8 cellular contexts compared by ENCODE assay signal in genomic region chr1:145997156-145998023, GRCh38. TPM values are rescaled to one million over a fixed set of nuclear protein-coding genes. Genes with fewer than 3 reads are reported as not detected.
A peak's percentile ranks its signal among the peaks of the same experiment; 100 is the strongest.
DNase-seq lines count a peak whose midpoint lies in the region; ATAC-seq and TF ChIP-seq lines count a peak whose summit lies in the region.

No MANE protein-coding gene starts in this region.

- intact Hi-C loops in spleen (cut with DNase I; ENCODE audit: low total_unique reads), result no loop called here

- H3K9me3 ChIP-seq in spleen, result no peaks in the 10 kb centered on the region

- H3K4me1 ChIP-seq in spleen, result peaks cover 19 to 72% (median 47%) of the 10 kb centered on the region in 6 donors

- peaks cover 21 to 35% (median 31%) of the 10 kb centered on the region in 6 donors for H3K36me3 ChIP-seq in spleen

- H3K4me1 Mint-ChIP-seq in activated naive CD8-positive, alpha-beta T cell treated with anti-CD3 and anti-CD28 coated beads for 36 hours, result peaks cover 66% of the 10 kb centered on the region

- TF ChIP-seq CTCF in spleen (IDR thresholded peaks at IDR 0.05 in 8 of 11, conservative IDR thresholded peaks at IDR 0.05 in 3 of 11), result no peak

- TF ChIP-seq POLR2A in spleen (IDR thresholded peaks at IDR 0.05), result peak; percentile 1 to 63 (median 45)

- WGBS in spleen, 5 donors, result 2 to 7% (median 5%) methylated on average over 13 of the region's 13 CpGs

- DNase-seq in RPMI8226, result peak; percentile 69
- peak; percentile 56 for DNase-seq in activated naive CD8-positive, alpha-beta T cell treated with anti-CD3 and anti-CD28 coated beads for 36 hours
- peak; percentile 93 for DNase-seq in spleen
- no peak for DNase-seq in cerebellum (ENCODE audit: low spot score)

- no peaks in the 10 kb centered on the region for H3K27me3 ChIP-seq in spleen (replicated peaks in 1 of 7)

- peak; percentile 40 for ATAC-seq in GM18498 (IDR thresholded peaks at IDR 0.05; ENCODE audit: unreplicated experiment)
- ATAC-seq in HG02885 (IDR thresholded peaks at IDR 0.05; ENCODE audit: poor library complexity, unreplicated experiment), result peak; percentile 41
- no peak for ATAC-seq in HG02852 (IDR thresholded peaks at IDR 0.05; ENCODE audit: unreplicated experiment)

- H3K4me3 ChIP-seq in iPS-11a (ENCODE audit: low read depth, low read length) (peak overlapping the region; percentile 41), spleen (peak overlapping the region; percentile 43 to 100 (median 92))

- peak overlapping the region; percentile 93 to 100 (median 99) for H3K27ac ChIP-seq in spleen

- H3K36me3 Mint-ChIP-seq in activated naive CD8-positive, alpha-beta T cell treated with anti-CD3 and anti-CD28 coated beads for 36 hours, result peaks cover 41% of the 10 kb centered on the region

- no peaks in the 10 kb centered on the region for H3K27me3 Mint-ChIP-seq in activated naive CD8-positive, alpha-beta T cell treated with anti-CD3 and anti-CD28 coated beads for 36 hours

- peak overlapping the region; percentile 99 for H3K27ac Mint-ChIP-seq in activated naive CD8-positive, alpha-beta T cell treated with anti-CD3 and anti-CD28 coated beads for 36 hours

- peak overlapping the region; percentile 95 for H3K4me3 Mint-ChIP-seq in activated naive CD8-positive, alpha-beta T cell treated with anti-CD3 and anti-CD28 coated beads for 36 hours

- H3K9me3 Mint-ChIP-seq in activated naive CD8-positive, alpha-beta T cell treated with anti-CD3 and anti-CD28 coated beads for 36 hours, result no peaks in the 10 kb centered on the region

RNA-seq across cellular contexts. Expression of gene TXNIP, which starts 1.0 kb away (rescaled TPM):
- 100 to 1,000 TPM; 228 to 231 TPM for total RNA-seq in activated naive CD8-positive, alpha-beta T cell treated with anti-CD3 and anti-CD28 coated beads for 36 hours
- total RNA-seq in spleen (1,000 to 10,000 TPM in 5 of 7 donors, 100 to 1,000 TPM in 2; 622 to 2,368 (median 1,747) TPM), cerebellum (147 TPM)
- 100 to 1,000 TPM; 446 to 779 (median 670) TPM for polyA plus RNA-seq in spleen

RNA-seq across cellular contexts. Expression of gene HJV, which starts 24.1 kb away (rescaled TPM):
- not detected for total RNA-seq in activated naive CD8-positive, alpha-beta T cell treated with anti-CD3 and anti-CD28 coated beads for 36 hours
- total RNA-seq in spleen, result not detected
- not detected for polyA plus RNA-seq in spleen
- not detected for total RNA-seq in cerebellum

RNA-seq across cellular contexts. Expression of gene POLR3GL, which starts 32.9 kb away (rescaled TPM):
- total RNA-seq in activated naive CD8-positive, alpha-beta T cell treated with anti-CD3 and anti-CD28 coated beads for 36 hours, result 10 to 100 TPM; 21.1 to 21.9 TPM
- total RNA-seq in spleen (10 to 100 TPM; 22.1 to 34.0 (median 31.1) TPM), cerebellum (5.7 TPM)
- 10 to 100 TPM; 55.6 to 69.2 (median 63.0) TPM for polyA plus RNA-seq in spleen

RNA-seq across cellular contexts. Expression of gene ANKRD34A, which starts 33.0 kb away (rescaled TPM):
- 10 to 100 TPM in 1 of 2 experiments, 1 to 10 TPM in 1; 9.3 to 10.3 TPM for total RNA-seq in activated naive CD8-positive, alpha-beta T cell treated with anti-CD3 and anti-CD28 coated beads for 36 hours
- total RNA-seq in spleen, result 1 to 10 TPM in 5 of 7 donors, under 1 TPM in 2; 0.79 to 3.1 (median 1.2) TPM
- polyA plus RNA-seq in spleen, result under 1 TPM; 0.57 to 0.99 (median 0.62) TPM
- total RNA-seq in cerebellum, result 1.1 TPM

RNA-seq across cellular contexts. Expression of gene LIX1L, which starts 39.6 kb away (rescaled TPM):
- 10 to 100 TPM; 37.6 to 38.3 TPM for total RNA-seq in activated naive CD8-positive, alpha-beta T cell treated with anti-CD3 and anti-CD28 coated beads for 36 hours
- total RNA-seq in spleen, result 10 to 100 TPM; 35.1 to 52.9 (median 39.5) TPM
- 10 to 100 TPM; 11.0 to 17.8 (median 14.4) TPM for polyA plus RNA-seq in spleen
- 27.1 TPM for total RNA-seq in cerebellum
